ENCODE assay signal across 34 cellular contexts in genomic region chrX:134926864-134927263, GRCh38.
"Had no signal": no experiment of that assay in that cellular context is flagged by ENCODE, and none has a peak within 500 bp of the region (broad histone marks: within the 10 kb centered on the region; RNA-seq: fewer than 3 reads in every experiment).

No MANE protein-coding gene starts in this region.

- H3K27ac ChIP-seq: KMS-11 had no signal

- H3K27me3 ChIP-seq: MG63 had no signal

- H3K9ac ChIP-seq: KMS-11 had no signal

- H3K4me3 ChIP-seq: MG63 had no signal

- H3K36me3 ChIP-seq: MG63 had no signal

- H3K9me3 ChIP-seq: MG63 had no signal

- H3K4me2 ChIP-seq: KMS-11 had no signal

- DNase-seq: Karpas-422, Kasumi-1, MG63, MM.1S, MV-4-11, NCI-H1048, NCI-H1092, NCI-H1092 treated with DMSO at 0.1 percent for 48 hours, NCI-H1105, NCI-H1105 treated with DMSO at 0.1 percent for 48 hours, NCI-H1417, NCI-H1417 treated with DMSO at 0.1 percent for 48 hours, NCI-H1436, NCI-H1436 treated with DMSO at 0.1 percent for 48 hours, NCI-H146, NCI-H1694, NCI-H1694 treated with DMSO at 0.1 percent for 48 hours, NCI-H187, NCI-H187 treated with DMSO at 0.1 percent for 48 hours, NCI-H1930, NCI-H2029, NCI-H2029 treated with DMSO at 0.1 percent for 48 hours, NCI-H2081, NCI-H2081 treated with DMSO at 0.1 percent for 48 hours, NCI-H2107, NCI-H2171, NCI-H2171 treated with DMSO at 0.1 percent for 48 hours, NCI-H2227 treated with DMSO at 0.1 percent for 48 hours, NCI-H226, NCI-H345, NCI-H446, NCI-H446 treated with DMSO at 0.1 percent for 48 hours, NCI-H510A had no signal
